Comparison of ENCODE assay signal across 8 cellular contexts in genomic region chr10:112951349-112952281, GRCh38. TPM values are rescaled to one million over a fixed set of nuclear protein-coding genes. Genes with fewer than 3 reads are reported as not detected.
DNase-seq lines count a peak whose midpoint lies in the region; ATAC-seq and TF ChIP-seq lines count a peak whose summit lies in the region.

No MANE protein-coding gene starts in this region.

- peak overlapping the region; percentile 87 for H3K4me2 ChIP-seq in osteoblast (ENCODE audit: insufficient read depth, low read length)

- H3K9me3 ChIP-seq in Peyer's patch, result no peaks in the 10 kb centered on the region
- no peaks in the 10 kb centered on the region for H3K9me3 ChIP-seq in osteoblast (ENCODE audit: low read depth, low read length)

- no peaks in the 10 kb centered on the region for H3K9me3 Mint-ChIP-seq in activated naive CD4-positive, alpha-beta T cell treated with anti-CD3 and anti-CD28 coated beads, Interleukin-2, amount 50 U/mL, for 72 hours

- TF ChIP-seq CTCF in Peyer's patch (IDR thresholded peaks at IDR 0.05) (no peak), osteoblast (IDR thresholded peaks at IDR 0.05; ENCODE audit: extremely low read depth, low read depth, low read length) (no peak)

- peak overlapping the region in 1 of 2 donors; percentile 3 for H3K27ac Mint-ChIP-seq in activated naive CD4-positive, alpha-beta T cell treated with anti-CD3 and anti-CD28 coated beads, Interleukin-2, amount 50 U/mL, for 72 hours

- peaks cover 0 to 12% of the 10 kb centered on the region in 2 donors for H3K36me3 Mint-ChIP-seq in activated naive CD4-positive, alpha-beta T cell treated with anti-CD3 and anti-CD28 coated beads, Interleukin-2, amount 50 U/mL, for 72 hours

- H3K79me2 ChIP-seq in osteoblast (ENCODE audit: insufficient read depth, low read length), result peaks cover 53% of the 10 kb centered on the region

- peak; percentile 20 for DNase-seq in NCI-H2227 (lab: John Stamatoyannopoulos, UW; ENCODE audit: unreplicated experiment)
- no peak for DNase-seq in NCI-H2227 treated with DMSO at 0.1 percent for 48 hours (lab: John Stamatoyannopoulos, UW)
- peak in 2 of 3 donors; percentile 69 to 76 for DNase-seq in Peyer's patch
- DNase-seq in activated naive CD4-positive, alpha-beta T cell treated with anti-CD3 and anti-CD28 coated beads, Interleukin-2, amount 50 U/mL, for 72 hours (ENCODE audit: low spot score in 2 of 2), result peak in 1 of 2 donors; percentile 35
- peak; percentile 83 for DNase-seq in glomerular visceral epithelial cell (ENCODE audit: extremely low spot score)
- peak; percentile 94 for DNase-seq in osteoblast (ENCODE audit: insufficient read length, low spot score, missing footprints)
- no peak for DNase-seq in NCI-H1105 (lab: John Stamatoyannopoulos, UW)
- DNase-seq in SHP77 treated with DMSO at 0.1 percent for 48 hours (lab: John Stamatoyannopoulos, UW), result no peak

- TF ChIP-seq POLR2A in Peyer's patch (IDR thresholded peaks at IDR 0.05), result no peak

- H2AFZ ChIP-seq in osteoblast (ENCODE audit: low read length), result peak overlapping the region; percentile 85

- H3K27ac ChIP-seq in Peyer's patch, result peak overlapping the region; percentile 74 to 95 (median 88)
- H3K27ac ChIP-seq in osteoblast (ENCODE audit: low read depth, low read length), result peak overlapping the region; percentile 93

- peaks cover 7% of the 10 kb centered on the region for H4K20me1 ChIP-seq in osteoblast (ENCODE audit: insufficient read depth, low read length)

- H3K4me1 ChIP-seq in Peyer's patch (peaks cover 0 to 29% (median 5%) of the 10 kb centered on the region in 4 donors), osteoblast (ENCODE audit: insufficient read depth, low read length) (peaks cover 37% of the 10 kb centered on the region)

- ATAC-seq in activated naive CD4-positive, alpha-beta T cell treated with anti-CD3 and anti-CD28 coated beads, Interleukin-2, amount 50 U/mL, for 72 hours, result peak; percentile 63 to 74

- no peaks in the 10 kb centered on the region for H3K27me3 ChIP-seq in Peyer's patch
- no peaks in the 10 kb centered on the region for H3K27me3 ChIP-seq in osteoblast (ENCODE audit: insufficient read depth, low read length)

- peak overlapping the region; percentile 46 to 80 (median 65) for H3K4me3 ChIP-seq in Peyer's patch
- H3K4me3 ChIP-seq in osteoblast (ENCODE audit: insufficient read depth, low read length), result peak overlapping the region; percentile 90

- H3K36me3 ChIP-seq in Peyer's patch (no peaks in the 10 kb centered on the region), osteoblast (ENCODE audit: insufficient read depth, low read length) (no peaks in the 10 kb centered on the region)

RNA-seq across cellular contexts. Expression of gene TCF7L2, which starts 1.6 kb away (rescaled TPM):
- total RNA-seq in Peyer's patch (100 to 1,000 TPM in 1 of 4 donors, 10 to 100 TPM in 3; 72.3 to 148 (median 93.0) TPM), osteoblast (9.0 and 10.6 TPM in 2 replicates)
- 1 to 10 TPM; 3.0 to 3.1 TPM for total RNA-seq in activated naive CD4-positive, alpha-beta T cell treated with anti-CD3 and anti-CD28 coated beads, Interleukin-2, amount 50 U/mL, for 72 hours

Comparison
In these comparisons a context has a peak if more than half of its experiments do, and no peak if none do; other contexts are left out.
1. DNase-seq: peak in NCI-H2227 (single experiment), Peyer's patch (2 of 3), glomerular visceral epithelial cell (single experiment) and osteoblast (single experiment); none in NCI-H2227 treated with DMSO at 0.1 percent for 48 hours (single experiment), NCI-H1105 (single experiment) and SHP77 treated with DMSO at 0.1 percent for 48 hours (single experiment).